9 cellular contexts compared by ENCODE assay signal in genomic region chr9:137278061-137278912, GRCh38. TPM values are rescaled to one million over a fixed set of nuclear protein-coding genes. Genes with fewer than 3 reads are reported as not detected.
DNase-seq lines count a peak whose midpoint lies in the region; ATAC-seq, FAIRE-seq and TF ChIP-seq lines count a peak whose summit lies in the region.
"Had no signal": no experiment of that assay in that cellular context is flagged by ENCODE, and none has a peak within 500 bp of the region (broad histone marks: within the 10 kb centered on the region; RNA-seq: fewer than 3 reads in every experiment).

No MANE protein-coding gene starts in this region.

- H3K4me1 ChIP-seq in duodenal mucosa (ENCODE audit: control insufficient read depth in 1 of 2, insufficient read depth in 2 of 2, low read length in 2 of 2) (peaks cover 31 to 49% of the 10 kb centered on the region in 2 donors), mesodermal cell (ENCODE audit: control insufficient read depth, insufficient read depth, low read length, poor library complexity, severe bottlenecking) (peaks cover 23% of the 10 kb centered on the region)

- peak overlapping the region; percentile 87 to 93 for H3K9ac ChIP-seq in duodenal mucosa (ENCODE audit: low read depth in 1 of 2, low read length in 2 of 2)
- H3K9ac ChIP-seq: KMS-11 had no signal

- TF ChIP-seq POLR2A in GM12891 (IDR thresholded peaks at IDR 0.05; ENCODE audit: low read depth, low read length) = no peak

- ATAC-seq in GM21576 (IDR thresholded peaks at IDR 0.05; ENCODE audit: unreplicated experiment) (no peak), HG02610 (IDR thresholded peaks at IDR 0.05; ENCODE audit: unreplicated experiment) (no peak)

- 32 to 43% methylated on average over 54 to 74 of the region's 84 CpGs for WGBS in mesodermal cell (ENCODE audit: insufficient coverage in 2 of 2), 2 experiments

- peak; percentile 5 for FAIRE-seq in GM12891 (lab: Jason Lieb, UNC)

- H3K36me3 ChIP-seq in duodenal mucosa (ENCODE audit: control insufficient read depth in 1 of 2, insufficient read depth in 2 of 2, low read length in 2 of 2) (peaks cover 0 to 12% of the 10 kb centered on the region in 2 donors), mesodermal cell (ENCODE audit: control insufficient read depth, insufficient read depth, low read length) (peaks cover 39% of the 10 kb centered on the region)

- no peak for DNase-seq in GM12891 (ENCODE audit: insufficient read length, low spot score)
- DNase-seq in NOMO-1 treated with DMSO at 0.1 percent for 48 hours (lab: John Stamatoyannopoulos, UW; ENCODE audit: unreplicated experiment) = peak; percentile 49
- DNase-seq in hippocampal formation (lab: John Stamatoyannopoulos, UW) = no peak
- no peak for DNase-seq in SIG-M5 treated with dmso at 0.1 percent for 504 hours (lab: John Stamatoyannopoulos, UW; ENCODE audit: unreplicated experiment)

- H3K4me3 ChIP-seq in duodenal mucosa (ENCODE audit: low read depth in 1 of 2, low read length in 2 of 2) (peak overlapping the region; percentile 78 to 81), mesodermal cell (ENCODE audit: extremely low read depth, insufficient read depth, low read length, poor library complexity, severe bottlenecking) (peak overlapping the region; percentile 64)

- H3K9me3 ChIP-seq in duodenal mucosa (ENCODE audit: control insufficient read depth in 1 of 2, low read length in 2 of 2) = no peaks in the 10 kb centered on the region
- no peaks in the 10 kb centered on the region for H3K9me3 ChIP-seq in mesodermal cell (ENCODE audit: control insufficient read depth, low read length)

- no peaks in the 10 kb centered on the region for H3K27me3 ChIP-seq in duodenal mucosa (ENCODE audit: control insufficient read depth in 1 of 2, insufficient read depth in 2 of 2, low read length in 2 of 2)

- H3K27ac ChIP-seq in duodenal mucosa (ENCODE audit: low read depth, low read length) (peak overlapping the region; percentile 87), mesodermal cell (ENCODE audit: low read depth, low read length, severe bottlenecking) (peak overlapping the region; percentile 91)
- H3K27ac ChIP-seq: KMS-11 had no signal

TF ChIP-seq in GM12891, 5 proteins besides CTCF, POLR2A, EP300 and RAD21:
- TF ChIP-seq SPI1 (IDR thresholded peaks at IDR 0.05; ENCODE audit: low read depth, low read length) (no peak), PAX5 (IDR thresholded peaks at IDR 0.05; ENCODE audit: insufficient read depth, low read length, severe bottlenecking) (no peak), POLR2AphosphoS5 (IDR thresholded peaks at IDR 0.05; ENCODE audit: low read depth, low read length) (no peak), POU2F2 (IDR thresholded peaks at IDR 0.05; ENCODE audit: low read depth, low read length) (no peak), TAF1 (IDR thresholded peaks at IDR 0.05; ENCODE audit: low read depth, low read length) (no peak)

RNA-seq across cellular contexts. Expression of gene TOR4A, which starts 0.8 kb away (rescaled TPM):
- polyA plus RNA-seq in GM12891 (2012; ENCODE audit: low read depth, missing spikeins) = 5.2 TPM
- 19.6 TPM for polyA plus RNA-seq in mesodermal cell (2013, experiment 1 of 2)
- polyA plus RNA-seq in mesodermal cell (2013, experiment 2 of 2) = 15.5 TPM

RNA-seq across cellular contexts. Expression of gene NELFB, which starts 23.2 kb away (rescaled TPM):
- 30.7 TPM for polyA plus RNA-seq in GM12891 (2012; ENCODE audit: low read depth, missing spikeins)
- polyA plus RNA-seq in mesodermal cell (2013, experiment 1 of 2) = 60.0 TPM
- polyA plus RNA-seq in mesodermal cell (2013, experiment 2 of 2) = 50.4 TPM

RNA-seq across cellular contexts. Expression of gene NRARP, which starts 23.8 kb away (rescaled TPM):
- 3.0 TPM for polyA plus RNA-seq in GM12891 (2012; ENCODE audit: low read depth, missing spikeins)
- 28.9 TPM for polyA plus RNA-seq in mesodermal cell (2013, experiment 1 of 2)
- 18.4 TPM for polyA plus RNA-seq in mesodermal cell (2013, experiment 2 of 2)

RNA-seq across cellular contexts. Expression of gene STPG3, which starts 27.2 kb away (rescaled TPM):
- 0.28 TPM for polyA plus RNA-seq in GM12891 (2012; ENCODE audit: low read depth, missing spikeins)
- not detected for polyA plus RNA-seq in mesodermal cell (2013, experiment 1 of 2)
- polyA plus RNA-seq in mesodermal cell (2013, experiment 2 of 2) = not detected

RNA-seq across cellular contexts. Expression of gene TUBB4B, which starts 37.2 kb away (rescaled TPM):
- polyA plus RNA-seq in GM12891 (2012; ENCODE audit: low read depth, missing spikeins) = 199 TPM
- 341 TPM for polyA plus RNA-seq in mesodermal cell (2013, experiment 1 of 2)
- 341 TPM for polyA plus RNA-seq in mesodermal cell (2013, experiment 2 of 2)
